Comparison of ENCODE assay signal across 10 cellular contexts in genomic region chr6:29975561-29975907, GRCh38. TPM values are rescaled to one million over a fixed set of nuclear protein-coding genes. Genes with fewer than 3 reads are reported as not detected.
DNase-seq lines count a peak whose midpoint lies in the region; ATAC-seq, FAIRE-seq and TF ChIP-seq lines count a peak whose summit lies in the region.
"Had no signal": no experiment of that assay in that cellular context is flagged by ENCODE, and none has a peak within 500 bp of the region (broad histone marks: within the 10 kb centered on the region; RNA-seq: fewer than 3 reads in every experiment).

No MANE protein-coding gene starts in this region.

- peaks cover 58% of the 10 kb centered on the region for H3K27me3 Mint-ChIP-seq in activated naive CD8-positive, alpha-beta T cell treated with anti-CD3 and anti-CD28 coated beads, Interleukin-2, amount 10 ng/mL, durations not matched to agents 7 days and 5 days

- TF ChIP-seq POLR2A in HepG2 (IDR thresholded peaks at IDR 0.05; ENCODE audit: insufficient read depth in 1 of 2, low read depth in 2 of 2, low read length in 2 of 2) (no peak), spleen (IDR thresholded peaks at IDR 0.05) (no peak)

- POLR2A ChIA-PET in activated naive CD8-positive, alpha-beta T cell treated with anti-CD3 and anti-CD28 coated beads, Interleukin-2, amount 10 ng/mL, durations not matched to agents 7 days and 5 days (lab: Charles Lee): interaction anchor here (1.1 to 2.0 kb wide), 2 partner anchors 9 to 11 kb away, joined by 5 to 6 read pairs; no protein-coding TSS in a partner anchor
- POLR2A ChIA-PET in HepG2 (lab: Yijun Ruan, JAX): interaction anchor here (1.5 to 4.5 kb wide), 2 partner anchors 9 to 16 kb away, joined by 5 to 76 read pairs; no protein-coding TSS in a partner anchor

- in situ Hi-C loops in HepG2 (cut with HindIII; ENCODE audit: extremely low pct_ligation_motif_present, low pct_unique_long_range_greater_than_20kb): no loop called here

- peaks cover 68% of the 10 kb centered on the region for H3K27me3 ChIP-seq in HUES64 (ENCODE audit: insufficient read depth, low read length)
- H3K27me3 ChIP-seq in HepG2 (ENCODE audit: control insufficient read depth in 1 of 2, insufficient read depth in 2 of 2, low read length in 2 of 2): no peaks in the 10 kb centered on the region
- peaks cover 0 to 48% (median 20%) of the 10 kb centered on the region in 7 donors for H3K27me3 ChIP-seq in spleen (replicated peaks in 1 of 7)

- TF ChIP-seq RAD21 in HepG2 (CRISPR knock-in tag; IDR thresholded peaks at IDR 0.05): no peak

- H3K36me3 ChIP-seq in HUES64 (ENCODE audit: insufficient read depth, low read length) (no peaks in the 10 kb centered on the region), HepG2 (replicated peaks in 1 of 2; ENCODE audit: control insufficient read depth in 1 of 2, insufficient read depth in 2 of 2, low read length in 2 of 2) (no peaks in the 10 kb centered on the region), spleen (no peaks in the 10 kb centered on the region)

- DNase-seq in activated naive CD8-positive, alpha-beta T cell treated with anti-CD3 and anti-CD28 coated beads, Interleukin-2, amount 10 ng/mL, durations not matched to agents 7 days and 5 days: no peak
- DNase-seq in HepG2 (ENCODE audit: low spot score): no peak
- DNase-seq in spleen: no peak
- no peak for DNase-seq in activated effector memory CD4-positive, alpha-beta T cell treated with anti-CD3 and anti-CD28 coated beads, Interleukin-2, amount 50 U/mL, for 16 hours
- DNase-seq: NCI-H446 treated with DMSO at 0.1 percent for 48 hours had no signal

- no peaks in the 10 kb centered on the region for H4K20me1 ChIP-seq in HepG2 (ENCODE audit: insufficient read depth, low read length)

- no peak overlapping the region for H3K27ac ChIP-seq in HUES64 (ENCODE audit: low read depth, low read length)
- no peak overlapping the region for H3K27ac ChIP-seq in HepG2 (ENCODE audit: extremely low read length, insufficient read depth, low read length)
- no peak overlapping the region for H3K27ac ChIP-seq in spleen

- no peak for ATAC-seq in activated naive CD8-positive, alpha-beta T cell treated with anti-CD3 and anti-CD28 coated beads, Interleukin-2, amount 10 ng/mL, durations not matched to agents 7 days and 5 days (ENCODE audit: low read depth)
- no peak for ATAC-seq in HepG2
- ATAC-seq in HG03175 (IDR thresholded peaks at IDR 0.05; ENCODE audit: unreplicated experiment): no peak
- no peak for ATAC-seq in GM21723 (IDR thresholded peaks at IDR 0.05; ENCODE audit: unreplicated experiment)

- no peak for TF ChIP-seq CTCF in HepG2 (CRISPR knock-in tag; IDR thresholded peaks at IDR 0.05)
- no peak for TF ChIP-seq CTCF in spleen (IDR thresholded peaks at IDR 0.05 in 8 of 11, conservative IDR thresholded peaks at IDR 0.05 in 3 of 11)

- no peaks in the 10 kb centered on the region for H3K79me2 ChIP-seq in HepG2 (ENCODE audit: insufficient read depth, low read length)

- H3K9ac ChIP-seq in HUES64 (ENCODE audit: low read depth, low read length) (no peak overlapping the region), HepG2 (ENCODE audit: insufficient read depth, low read depth, low read length) (no peak overlapping the region)

- CTCF ChIA-PET in HepG2 (lab: Yijun Ruan, JAX; ENCODE audit: low intra/inter-chr PET ratio, low total read pairs): interaction anchor here (0.9 kb wide), 1 partner anchor 128 kb away, joined by 3 read pairs; no protein-coding TSS in a partner anchor

- no TSS peak for BruUV-seq in HepG2 (replicated peaks; lab: Mats Ljungman, UMichigan)

- 2% methylated on average over 25 of the region's 25 CpGs for WGBS in HUES64
- 95% methylated on average over 25 of the region's 25 CpGs for WGBS in HepG2 (ENCODE audit: low lambda C conversion rate)
- 6 to 11% (median 7%) methylated on average over 25 of the region's 25 CpGs for WGBS in spleen, 5 donors

- peak overlapping the region; percentile 89 for H3K4me3 Mint-ChIP-seq in activated naive CD8-positive, alpha-beta T cell treated with anti-CD3 and anti-CD28 coated beads, Interleukin-2, amount 10 ng/mL, durations not matched to agents 7 days and 5 days

- H2AFZ ChIP-seq in HepG2 (ENCODE audit: low read length): no peak overlapping the region

- no peaks in the 10 kb centered on the region for H3K36me3 Mint-ChIP-seq in activated naive CD8-positive, alpha-beta T cell treated with anti-CD3 and anti-CD28 coated beads, Interleukin-2, amount 10 ng/mL, durations not matched to agents 7 days and 5 days

- peak overlapping the region; percentile 44 for H3K4me3 ChIP-seq in HUES64 (ENCODE audit: low read length)
- no peak overlapping the region; a peak in 1 of 6 replicates for H3K4me3 ChIP-seq in HepG2 (replicated peaks in 1 of 3; ENCODE audit: insufficient read depth in 1 of 3, low read depth in 2 of 3, low read length in 3 of 3)
- peak overlapping the region; percentile 7 to 64 (median 28) for H3K4me3 ChIP-seq in spleen

- H3K9me3 Mint-ChIP-seq in activated naive CD8-positive, alpha-beta T cell treated with anti-CD3 and anti-CD28 coated beads, Interleukin-2, amount 10 ng/mL, durations not matched to agents 7 days and 5 days: no peaks in the 10 kb centered on the region

- no peak for FAIRE-seq in HepG2 (lab: Jason Lieb, UNC)
- FAIRE-seq: bronchial epithelial cell, islet of Langerhans had no signal

- no peak for TF ChIP-seq EP300 in HepG2 (IDR thresholded peaks at IDR 0.05; ENCODE audit: low read depth in 2 of 2, low read length in 2 of 2)
- TF ChIP-seq EP300 in HepG2 (CRISPR knock-in tag; IDR thresholded peaks at IDR 0.05; ENCODE audit: borderline replicate concordance): no peak

- H3K4me2 ChIP-seq in HepG2 (ENCODE audit: low read depth, low read length): peak overlapping the region; percentile 87

- H3K27ac Mint-ChIP-seq in activated naive CD8-positive, alpha-beta T cell treated with anti-CD3 and anti-CD28 coated beads, Interleukin-2, amount 10 ng/mL, durations not matched to agents 7 days and 5 days: peak overlapping the region; percentile 4

- H3K9me3 ChIP-seq in HUES64 (ENCODE audit: insufficient read depth, low read depth, low read length) (no peaks in the 10 kb centered on the region), HepG2 (ENCODE audit: low read length) (no peaks in the 10 kb centered on the region), spleen (no peaks in the 10 kb centered on the region)

- H3K4me1 ChIP-seq in HUES64 (ENCODE audit: insufficient read depth, low read length) (peaks cover 12% of the 10 kb centered on the region), HepG2 (ENCODE audit: insufficient read depth, low read length) (peaks cover 28% of the 10 kb centered on the region), spleen (peaks cover 0 to 53% (median 26%) of the 10 kb centered on the region in 6 donors)

- H3K4me1 Mint-ChIP-seq in activated naive CD8-positive, alpha-beta T cell treated with anti-CD3 and anti-CD28 coated beads, Interleukin-2, amount 10 ng/mL, durations not matched to agents 7 days and 5 days: peaks cover 37% of the 10 kb centered on the region

- intact Hi-C loops in HepG2 (cut with micrococcal nuclease; ENCODE audit: unreplicated experiment) (no loop called here), spleen (cut with DNase I; ENCODE audit: low total_unique reads) (no loop called here)

TF ChIP-seq in HepG2, 621 proteins besides CTCF, POLR2A, EP300 and RAD21 (continues in another document):
- TF ChIP-seq TP53 (CRISPR knock-in tag; conservative IDR thresholded peaks at IDR 0.05) (no peak), KDM5A (IDR thresholded peaks at IDR 0.05; ENCODE audit: borderline replicate concordance, low read length) (no peak), TGIF2 (CRISPR knock-in tag; IDR thresholded peaks at IDR 0.05) (no peak), NFE2 (CRISPR knock-in tag; IDR thresholded peaks at IDR 0.05) (no peak), ZSCAN25 (CRISPR knock-in tag; IDR thresholded peaks at IDR 0.05) (no peak), SNAI1 (CRISPR knock-in tag; IDR thresholded peaks at IDR 0.05; ENCODE audit: borderline replicate concordance) (no peak), ZNF282 (IDR thresholded peaks at IDR 0.05; ENCODE audit: partially characterized antibody) (no peak)

RNA-seq across cellular contexts. Expression of gene HLA-A, which starts 33.2 kb away (rescaled TPM):
- polyA plus RNA-seq in HUES64 (2013, experiment 1 of 2): 60.5 TPM
- 66.8 TPM for polyA plus RNA-seq in HUES64 (2013, experiment 2 of 2)
- 1,000 to 10,000 TPM; 2,013 to 2,035 TPM for total RNA-seq in activated naive CD8-positive, alpha-beta T cell treated with anti-CD3 and anti-CD28 coated beads, Interleukin-2, amount 10 ng/mL, durations not matched to agents 7 days and 5 days
- total RNA-seq in HepG2 (2016; rRNA removed; fragmentation: Illumina TruSeq; extraction: Trizol) (131 and 345 TPM in 2 replicates), spleen (1,000 to 10,000 TPM; 1,154 to 1,886 (median 1,537) TPM)
- 40.4 and 40.8 TPM in 2 replicates for total RNA-seq in HepG2 (2016; cell fraction: cytosol; rRNA removed; fragmentation: Illumina TruSeq; extraction: Trizol; ENCODE audit: low read depth)
- total RNA-seq in HepG2 (2016; cell fraction: insoluble cytoplasmic fraction; rRNA removed; fragmentation: Illumina TruSeq; extraction: Trizol): 123 and 365 TPM in 2 replicates
- 56.7 and 57.0 TPM in 2 replicates for total RNA-seq in HepG2 (2016; cell fraction: membrane; rRNA removed; fragmentation: Illumina TruSeq; extraction: Trizol)
- total RNA-seq in HepG2 (2016; cell fraction: nucleus; rRNA removed; fragmentation: Illumina TruSeq; extraction: Trizol): 268 and 300 TPM in 2 replicates
- polyA plus RNA-seq in HepG2 (2011; rRNA removed) (527 and 598 TPM in 2 replicates), spleen (1,000 to 10,000 TPM; 1,280 to 1,749 (median 1,625) TPM)
- polyA plus RNA-seq in HepG2 (2011; cell fraction: cytosol; rRNA removed): 540 and 603 TPM in 2 replicates
- 321 and 388 TPM in 2 replicates for polyA plus RNA-seq in HepG2 (2011; cell fraction: nucleus; rRNA removed)
- 267 and 414 TPM in 2 replicates for polyA plus RNA-seq in HepG2 (2012)
- 46.2 and 49.2 TPM in 2 replicates for polyA plus RNA-seq in HepG2 (2016; cell fraction: cytosol; fragmentation: Illumina TruSeq; extraction: Trizol; ENCODE audit: low read depth)
- 135 and 142 TPM in 2 replicates for polyA plus RNA-seq in HepG2 (2016; cell fraction: insoluble cytoplasmic fraction; fragmentation: Illumina TruSeq; extraction: Trizol; ENCODE audit: low read depth)
- polyA plus RNA-seq in HepG2 (2016; cell fraction: membrane; fragmentation: Illumina TruSeq; extraction: Trizol; ENCODE audit: low read depth): 49.9 and 54.4 TPM in 2 replicates
- 529 and 565 TPM in 2 replicates for polyA plus RNA-seq in HepG2 (2016; cell fraction: nucleus; fragmentation: Illumina TruSeq; extraction: Trizol; ENCODE audit: insufficient read depth, low read depth)
- 311 and 488 TPM in 2 replicates for polyA minus RNA-seq in HepG2 (2011; rRNA and poly(A)+ RNA removed; ENCODE audit: low replicate concordance)
- polyA minus RNA-seq in HepG2 (2011; cell fraction: cytosol; rRNA and poly(A)+ RNA removed): 211 and 252 TPM in 2 replicates
- 56.9 and 83.0 TPM in 2 replicates for polyA minus RNA-seq in HepG2 (2011; cell fraction: nucleus; rRNA and poly(A)+ RNA removed)

Comparison
In these comparisons a context has a peak if more than half of its experiments do, and no peak if none do; other contexts are left out.
1. H3K4me3 ChIP-seq: peak in HUES64 (single experiment) and spleen (8 of 8); none in HepG2 (0 of 3).